In the genomic region with DNA sequence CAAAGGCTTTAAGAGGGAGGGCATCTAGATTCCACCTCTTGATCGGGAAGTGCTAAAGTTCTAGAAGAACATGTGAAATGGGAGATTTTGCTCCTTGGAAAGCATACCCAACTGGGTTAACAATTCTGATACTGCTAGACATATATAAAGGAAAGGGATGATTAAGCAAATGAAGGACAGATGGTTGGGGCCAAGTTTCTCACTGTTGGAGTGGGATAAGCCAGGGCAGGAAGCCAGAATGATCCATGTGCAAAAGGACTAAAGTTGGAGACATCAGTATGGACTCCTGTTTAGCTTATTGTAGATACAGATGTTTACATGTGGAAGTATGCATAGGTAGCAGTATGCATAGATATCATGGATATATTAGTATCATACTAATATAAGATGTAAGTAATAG, we compare ENCODE assay signal across 12 cellular contexts.
DNase-seq lines count a peak whose midpoint lies in the region.
"Had no signal": no experiment of that assay in that cellular context is flagged by ENCODE, and none has a peak within 500 bp of the region (broad histone marks: within the 10 kb centered on the region; RNA-seq: fewer than 3 reads in every experiment).

No MANE protein-coding gene starts in this region.

- H3K4me1 Mint-ChIP-seq in activated naive CD4-positive, alpha-beta T cell treated with anti-CD3 and anti-CD28 coated beads, Interleukin-2, amount 10 ng/mL, durations not matched to agents 7 days and 5 days, result no peaks in the 10 kb centered on the region

- H3K27ac Mint-ChIP-seq in activated naive CD4-positive, alpha-beta T cell treated with anti-CD3 and anti-CD28 coated beads, Interleukin-2, amount 10 ng/mL, durations not matched to agents 7 days and 5 days, result peak overlapping the region; percentile 25
- H3K27ac Mint-ChIP-seq: B cell; CD8-positive, alpha-beta T cell; GM23338 had no signal

- H3K9me3 Mint-ChIP-seq in activated naive CD4-positive, alpha-beta T cell treated with anti-CD3 and anti-CD28 coated beads, Interleukin-2, amount 10 ng/mL, durations not matched to agents 7 days and 5 days, result no peaks in the 10 kb centered on the region
- H3K9me3 Mint-ChIP-seq: CD8-positive, alpha-beta T cell had no signal

- H3K27me3 Mint-ChIP-seq in activated naive CD4-positive, alpha-beta T cell treated with anti-CD3 and anti-CD28 coated beads, Interleukin-2, amount 10 ng/mL, durations not matched to agents 7 days and 5 days, result peaks cover 22% of the 10 kb centered on the region
- H3K27me3 Mint-ChIP-seq: B cell had no signal

- H3K4me3 Mint-ChIP-seq in activated naive CD4-positive, alpha-beta T cell treated with anti-CD3 and anti-CD28 coated beads, Interleukin-2, amount 10 ng/mL, durations not matched to agents 7 days and 5 days, result no peak overlapping the region
- H3K4me3 Mint-ChIP-seq: B cell; CD8-positive, alpha-beta T cell; GM23338 had no signal

- no peaks in the 10 kb centered on the region for H3K36me3 Mint-ChIP-seq in activated naive CD4-positive, alpha-beta T cell treated with anti-CD3 and anti-CD28 coated beads, Interleukin-2, amount 10 ng/mL, durations not matched to agents 7 days and 5 days
- H3K36me3 Mint-ChIP-seq: CD8-positive, alpha-beta T cell had no signal

- CTCF ChIA-PET in activated naive CD4-positive, alpha-beta T cell treated with anti-CD3 and anti-CD28 coated beads, Interleukin-2, amount 10 ng/mL, durations not matched to agents 7 days and 5 days (lab: Charles Lee), result no interaction called here

- no peak for DNase-seq in activated naive CD4-positive, alpha-beta T cell treated with anti-CD3 and anti-CD28 coated beads, Interleukin-2, amount 10 ng/mL, durations not matched to agents 7 days and 5 days
- no peak for DNase-seq in activated naive CD4-positive, alpha-beta T cell treated with Interleukin-2 at 50 U/mL for 16 hours
- DNase-seq in DMS 273 treated with DMSO at 0.1 percent for 48 hours (lab: John Stamatoyannopoulos, UW), result peak; percentile 89
- DNase-seq in NCI-H446 treated with DMSO at 0.1 percent for 48 hours (lab: John Stamatoyannopoulos, UW), result peak; percentile 26
- no peak for DNase-seq in RKO (ENCODE audit: low spot score)
- DNase-seq in NCI-H82 treated with DMSO at 0.1 percent for 48 hours (lab: John Stamatoyannopoulos, UW; ENCODE audit: unreplicated experiment), result no peak
- DNase-seq: Calu3; CD8-positive, alpha-beta T cell; HCEC 1CT; IMR-90 had no signal

Comparison
In these comparisons a context has a peak if more than half of its experiments do, and no peak if none do; other contexts are left out.
1. DNase-seq: peak in DMS 273 treated with DMSO at 0.1 percent for 48 hours (single experiment) and NCI-H446 treated with DMSO at 0.1 percent for 48 hours (single experiment); none in activated naive CD4-positive, alpha-beta T cell treated with anti-CD3 and anti-CD28 coated beads, Interleukin-2, amount 10 ng/mL, durations not matched to agents 7 days and 5 days (single experiment), activated naive CD4-positive, alpha-beta T cell treated with Interleukin-2 at 50 U/mL for 16 hours (single experiment), RKO (single experiment) and NCI-H82 treated with DMSO at 0.1 percent for 48 hours (single experiment).